In genomic region chr1:28141685-28142084, GRCh38 we compare ENCODE assay signal across 1 cellular context.
TF ChIP-seq lines count a peak whose summit lies in the region.

No MANE protein-coding gene starts in this region.

TF ChIP-seq in HepG2, 621 proteins besides CTCF, POLR2A, EP300 and RAD21:
- TF ChIP-seq MAFF (IDR thresholded peaks at IDR 0.05; ENCODE audit: low read depth, low read length) (peak; percentile 81), MAFK (conservative IDR thresholded peaks at IDR 0.05 in 1 of 2, IDR thresholded peaks at IDR 0.05 in 1 of 2; ENCODE audit: low read length in 2 of 2) (peak; percentile 63 to 80; a peak in 3 of 4 replicates), POGK (CRISPR knock-in tag; conservative IDR thresholded peaks at IDR 0.05) (no peak), ZNF746 (CRISPR knock-in tag; IDR thresholded peaks at IDR 0.05) (no peak)
